ENCODE assay signal across 32 cellular contexts in genomic region chr6:101116337-101116736, GRCh38.
"Had no signal": no experiment of that assay in that cellular context is flagged by ENCODE, and none has a peak within 500 bp of the region (broad histone marks: within the 10 kb centered on the region; RNA-seq: fewer than 3 reads in every experiment).

No MANE protein-coding gene starts in this region.

- H3K36me3 ChIP-seq: adrenal gland, ascending aorta, cardiac muscle cell, colonic mucosa, gastroesophageal sphincter, ovary, right lobe of liver, transverse colon had no signal

- H3K9me3 Mint-ChIP-seq: activated CD4-positive, alpha-beta memory T cell treated with anti-CD3 and anti-CD28 coated beads for 36 hours; activated CD4-positive, alpha-beta T cell treated with anti-CD3 and anti-CD28 coated beads, Interleukin-2, amount 10 ng/mL, durations not matched to agents 24 days and 14 days; activated naive CD4-positive, alpha-beta T cell treated with anti-CD3 and anti-CD28 coated beads for 36 hours; activated naive CD8-positive, alpha-beta T cell treated with anti-CD3 and anti-CD28 coated beads for 36 hours; activated T-helper 1 cell treated with anti-CD3 and anti-CD28 coated beads, Interleukin-12 subunit alpha, Interleukin-12 subunit beta, Interleukin-2, Interleukin-4 antibody, amounts not matched to agents 30 ng/mL and 10 ng/mL and 1 ng/mL, durations not matched to agents 14 hours and 24 hours and 36 hours; brain; nephron progenitor cell had no signal

- H3K27ac ChIP-seq: adrenal gland, ascending aorta, cardiac muscle cell, colonic mucosa, gastroesophageal sphincter, ovary, right lobe of liver, testis, transverse colon had no signal

- H3K27ac Mint-ChIP-seq: activated CD4-positive, alpha-beta memory T cell treated with anti-CD3 and anti-CD28 coated beads for 36 hours; activated CD4-positive, alpha-beta T cell treated with anti-CD3 and anti-CD28 coated beads, Interleukin-2, amount 10 ng/mL, durations not matched to agents 24 days and 14 days; activated naive CD4-positive, alpha-beta T cell treated with anti-CD3 and anti-CD28 coated beads for 36 hours; activated naive CD8-positive, alpha-beta T cell treated with anti-CD3 and anti-CD28 coated beads for 36 hours; activated T-helper 1 cell treated with anti-CD3 and anti-CD28 coated beads, Interleukin-12 subunit alpha, Interleukin-12 subunit beta, Interleukin-2, Interleukin-4 antibody, amounts not matched to agents 30 ng/mL and 10 ng/mL and 1 ng/mL, durations not matched to agents 14 hours and 24 hours and 36 hours; brain; immature natural killer cell; nephron progenitor cell; progenitor cell of endocrine pancreas had no signal

- H3K4me1 ChIP-seq: adrenal gland, ascending aorta, colonic mucosa, gastroesophageal sphincter, right lobe of liver, testis had no signal

- H3K4me1 Mint-ChIP-seq: activated CD4-positive, alpha-beta T cell treated with anti-CD3 and anti-CD28 coated beads, Interleukin-2, amount 10 ng/mL, durations not matched to agents 24 days and 14 days; activated naive CD8-positive, alpha-beta T cell treated with anti-CD3 and anti-CD28 coated beads for 36 hours; immature natural killer cell had no signal

- H3K27me3 ChIP-seq: adrenal gland, ascending aorta, cardiac muscle cell, colonic mucosa, ovary, right lobe of liver, testis, transverse colon had no signal

- H3K9me3 ChIP-seq: adrenal gland, ascending aorta, colonic mucosa, gastroesophageal sphincter, ovary, right lobe of liver, testis, transverse colon had no signal

- DNase-seq: activated CD4-positive, alpha-beta memory T cell treated with anti-CD3 and anti-CD28 coated beads for 36 hours; activated CD4-positive, alpha-beta T cell treated with anti-CD3 and anti-CD28 coated beads, Interleukin-2, amount 10 ng/mL, durations not matched to agents 24 days and 14 days; activated CD4-positive, CD25-positive, alpha-beta regulatory T cell treated with anti-CD3 and anti-CD28 coated beads, Interleukin-2, amount 50 U/mL, for 72 hours; activated CD8-positive, alpha-beta memory T cell treated with anti-CD3 and anti-CD28 coated beads, Interleukin-2, amount 50 U/mL, for 4 hours; activated effector memory CD4-positive, alpha-beta T cell treated with anti-CD3 and anti-CD28 coated beads, Interleukin-2, amount 50 U/mL, for 16 hours; activated naive CD4-positive, alpha-beta T cell treated with anti-CD3 and anti-CD28 coated beads for 36 hours; activated naive CD8-positive, alpha-beta T cell treated with anti-CD3 and anti-CD28 coated beads for 36 hours; activated T-cell treated with anti-CD3 and anti-CD28 coated beads, Interleukin-2, amount 50 U/mL, for 1 hour; adrenal gland; cerebellar nuclear complex; colonic mucosa; effector CD8-positive, alpha-beta T cell; head of caudate nucleus; hippocampal formation; immature natural killer cell; kidney; left colon; mammary epithelial cell; nephron progenitor cell; ovary; right lobe of liver; stimulated activated CD4-positive, alpha-beta T cell treated with anti-CD3 and anti-CD28 coated beads, Interleukin-2, amount 100 ng/mL, for 48 hours; stimulated activated naive CD4-positive, alpha-beta T cell treated with Interleukin-2 at 50 U/mL for 16 hours; T-helper 9 cell; testis; transverse colon had no signal

- H3K27me3 Mint-ChIP-seq: activated CD4-positive, alpha-beta memory T cell treated with anti-CD3 and anti-CD28 coated beads for 36 hours; activated CD4-positive, alpha-beta T cell treated with anti-CD3 and anti-CD28 coated beads, Interleukin-2, amount 10 ng/mL, durations not matched to agents 24 days and 14 days; activated naive CD8-positive, alpha-beta T cell treated with anti-CD3 and anti-CD28 coated beads for 36 hours; progenitor cell of endocrine pancreas had no signal

- H3K4me3 ChIP-seq: adrenal gland, ascending aorta, cardiac muscle cell, colonic mucosa, gastroesophageal sphincter, ovary, right lobe of liver, testis, transverse colon had no signal

- H3K4me3 Mint-ChIP-seq: activated CD4-positive, alpha-beta memory T cell treated with anti-CD3 and anti-CD28 coated beads for 36 hours; activated CD4-positive, alpha-beta T cell treated with anti-CD3 and anti-CD28 coated beads, Interleukin-2, amount 10 ng/mL, durations not matched to agents 24 days and 14 days; activated naive CD4-positive, alpha-beta T cell treated with anti-CD3 and anti-CD28 coated beads for 36 hours; activated naive CD8-positive, alpha-beta T cell treated with anti-CD3 and anti-CD28 coated beads for 36 hours; activated T-helper 1 cell treated with anti-CD3 and anti-CD28 coated beads, Interleukin-12 subunit alpha, Interleukin-12 subunit beta, Interleukin-2, Interleukin-4 antibody, amounts not matched to agents 30 ng/mL and 10 ng/mL and 1 ng/mL, durations not matched to agents 14 hours and 24 hours and 36 hours; brain; immature natural killer cell; nephron progenitor cell had no signal

- H3K36me3 Mint-ChIP-seq: activated CD4-positive, alpha-beta memory T cell treated with anti-CD3 and anti-CD28 coated beads for 36 hours; activated naive CD8-positive, alpha-beta T cell treated with anti-CD3 and anti-CD28 coated beads for 36 hours; brain; immature natural killer cell had no signal
